ENCODE assay signal across 20 cellular contexts in the genomic region with DNA sequence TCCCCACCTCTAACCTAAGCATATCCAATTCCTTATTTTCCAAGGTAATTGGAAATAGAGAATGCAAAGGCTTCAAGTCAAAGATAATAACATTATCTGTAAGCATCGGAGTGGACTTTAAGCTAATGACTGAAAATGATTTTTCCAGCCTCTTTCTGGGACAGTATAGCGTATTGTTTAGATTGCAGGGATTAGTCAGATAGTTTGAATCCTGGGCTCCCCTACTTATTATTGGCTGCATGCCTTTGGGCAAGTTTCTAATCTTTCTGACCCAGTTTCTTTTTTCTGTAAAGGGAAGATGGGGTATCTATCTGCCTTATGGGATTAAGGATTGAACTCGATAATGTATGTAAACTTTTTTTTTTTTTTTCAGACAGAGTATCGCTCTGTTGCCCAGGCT. TPM values are rescaled to one million over a fixed set of nuclear protein-coding genes. Genes with fewer than 3 reads are reported as not detected.
DNase-seq lines count a peak whose midpoint lies in the region; ATAC-seq and TF ChIP-seq lines count a peak whose summit lies in the region.
"Had no signal": no experiment of that assay in that cellular context is flagged by ENCODE, and none has a peak within 500 bp of the region (broad histone marks: within the 10 kb centered on the region; RNA-seq: fewer than 3 reads in every experiment).

No MANE protein-coding gene starts in this region.

- POLR2A ChIA-PET in activated CD8-positive, alpha-beta T cell treated with anti-CD3 and anti-CD28 coated beads, Interleukin-2, amount 10 ng/mL, durations not matched to agents 7 days and 5 days (lab: Charles Lee) = interaction anchor here (0.8 kb wide), 1 partner anchor 11 kb away, joined by 5 read pairs; no protein-coding TSS in a partner anchor

- H3K4me1 Mint-ChIP-seq in T-helper 2 cell treated with Interferon-gamma antibody and Interleukin-4, amounts not matched to agents 5 μg/mL and 100 μg/mL, for 36 hours (ENCODE audit: low read depth) = peaks cover 34% of the 10 kb centered on the region
- peaks cover 46% of the 10 kb centered on the region for H3K4me1 Mint-ChIP-seq in activated CD8-positive, alpha-beta T cell treated with anti-CD3 and anti-CD28 coated beads, Interleukin-2, amount 10 ng/mL, durations not matched to agents 7 days and 5 days (ENCODE audit: low read depth)
- H3K4me1 Mint-ChIP-seq in neural crest cell = peaks cover 45% of the 10 kb centered on the region

- H3K27me3 Mint-ChIP-seq in T-helper 2 cell treated with Interferon-gamma antibody and Interleukin-4, amounts not matched to agents 5 μg/mL and 100 μg/mL, for 36 hours (ENCODE audit: low read depth) = no peaks in the 10 kb centered on the region
- H3K27me3 Mint-ChIP-seq in activated CD8-positive, alpha-beta T cell treated with anti-CD3 and anti-CD28 coated beads, Interleukin-2, amount 10 ng/mL, durations not matched to agents 7 days and 5 days (ENCODE audit: low read depth) = no peaks in the 10 kb centered on the region
- H3K27me3 Mint-ChIP-seq in neural crest cell (ENCODE audit: low read depth) = no peaks in the 10 kb centered on the region

- no peak for TF ChIP-seq CTCF in neural crest cell (conservative IDR thresholded peaks at IDR 0.05)
- TF ChIP-seq CTCF in GM13976 (IDR thresholded peaks at IDR 0.05; ENCODE audit: borderline replicate concordance, control extremely low read depth, extremely low read depth, insufficient read depth, missing control alignments) = no peak

- ATAC-seq in activated CD8-positive, alpha-beta T cell treated with anti-CD3 and anti-CD28 coated beads, Interleukin-2, amount 10 ng/mL, durations not matched to agents 7 days and 5 days = no peak

- H3K9me3 Mint-ChIP-seq in T-helper 2 cell treated with Interferon-gamma antibody and Interleukin-4, amounts not matched to agents 5 μg/mL and 100 μg/mL, for 36 hours = no peaks in the 10 kb centered on the region
- no peaks in the 10 kb centered on the region for H3K9me3 Mint-ChIP-seq in activated CD8-positive, alpha-beta T cell treated with anti-CD3 and anti-CD28 coated beads, Interleukin-2, amount 10 ng/mL, durations not matched to agents 7 days and 5 days (ENCODE audit: insufficient read depth)
- H3K9me3 Mint-ChIP-seq in neural crest cell = peaks cover 3% of the 10 kb centered on the region
- H3K9me3 Mint-ChIP-seq: T-helper 1 cell treated with Interleukin-12 subunit alpha and Interleukin-12 subunit beta and Interleukin-4 antibody, amounts not matched to agents 30 μg/mL and 1 μg/mL, for 36 hours had no signal

- CTCF ChIA-PET in activated CD8-positive, alpha-beta T cell treated with anti-CD3 and anti-CD28 coated beads, Interleukin-2, amount 10 ng/mL, durations not matched to agents 7 days and 5 days (lab: Charles Lee) = interaction anchor here (1.0 to 3.7 kb wide), 3 partner anchors 10 to 115 kb away, joined by 3 to 16 read pairs (median 3); a partner anchor contains a TSS

- peak overlapping the region; percentile 92 for H3K4me3 Mint-ChIP-seq in T-helper 2 cell treated with Interferon-gamma antibody and Interleukin-4, amounts not matched to agents 5 μg/mL and 100 μg/mL, for 36 hours
- peak overlapping the region; percentile 95 for H3K4me3 Mint-ChIP-seq in activated CD8-positive, alpha-beta T cell treated with anti-CD3 and anti-CD28 coated beads, Interleukin-2, amount 10 ng/mL, durations not matched to agents 7 days and 5 days
- peak overlapping the region; percentile 74 for H3K4me3 Mint-ChIP-seq in neural crest cell

- in situ Hi-C loops in GM13976 (cut with MboI; ENCODE audit: low sequenced_read_pairs, unreplicated experiment) = loop anchor here (25.0 kb wide), 1 partner anchor 120 kb away; no protein-coding TSS in a partner anchor

- peaks cover 37% of the 10 kb centered on the region for H3K36me3 Mint-ChIP-seq in T-helper 2 cell treated with Interferon-gamma antibody and Interleukin-4, amounts not matched to agents 5 μg/mL and 100 μg/mL, for 36 hours (ENCODE audit: low read depth)
- H3K36me3 Mint-ChIP-seq in activated CD8-positive, alpha-beta T cell treated with anti-CD3 and anti-CD28 coated beads, Interleukin-2, amount 10 ng/mL, durations not matched to agents 7 days and 5 days (ENCODE audit: low read depth) = peaks cover 43% of the 10 kb centered on the region
- peaks cover 23% of the 10 kb centered on the region for H3K36me3 Mint-ChIP-seq in neural crest cell (ENCODE audit: low read depth)

- DNase-seq in T-helper 2 cell treated with Interferon-gamma antibody and Interleukin-4, amounts not matched to agents 5 μg/mL and 100 μg/mL, for 36 hours (ENCODE audit: low spot score) = no peak
- no peak for DNase-seq in T-helper 2 cell
- peak; percentile 29 for DNase-seq in HCEC 1CT
- no peak for DNase-seq in activated CD8-positive, alpha-beta T cell treated with anti-CD3 and anti-CD28 coated beads, Interleukin-2, amount 10 ng/mL, durations not matched to agents 7 days and 5 days
- no peak for DNase-seq in neural crest cell (ENCODE audit: low read depth, low spot score)
- no peak for DNase-seq in GM13976 (ENCODE audit: low spot score)
- DNase-seq in middle frontal gyrus (ENCODE audit: extremely low spot score, low spot score) = no peak
- no peak for DNase-seq in NCI-H524 (lab: John Stamatoyannopoulos, UW)
- DNase-seq: 8988T; activated CD8-positive, alpha-beta memory T cell treated with anti-CD3 and anti-CD28 coated beads, Interleukin-2, amount 50 U/mL, for 48 hours; esophagus squamous epithelium; glutamatergic neuron; left ventricle myocardium superior; NCI-H524 treated with DMSO at 0.1 percent for 48 hours; pancreas; Right ventricle myocardium superior; stimulated activated CD4-positive, alpha-beta T cell treated with anti-CD3 and anti-CD28 coated beads, Interleukin-1b, Interleukin-23, amount 100 ng/mL, for 48 hours had no signal

- no peak overlapping the region for H3K27ac Mint-ChIP-seq in T-helper 2 cell treated with Interferon-gamma antibody and Interleukin-4, amounts not matched to agents 5 μg/mL and 100 μg/mL, for 36 hours
- no peak overlapping the region for H3K27ac Mint-ChIP-seq in activated CD8-positive, alpha-beta T cell treated with anti-CD3 and anti-CD28 coated beads, Interleukin-2, amount 10 ng/mL, durations not matched to agents 7 days and 5 days
- no peak overlapping the region for H3K27ac Mint-ChIP-seq in neural crest cell (ENCODE audit: unreplicated experiment)

RNA-seq across cellular contexts. Expression of a gene that starts 1.5 kb away (rescaled TPM):
- 100 to 1,000 TPM; 214 to 232 TPM for total RNA-seq in activated CD8-positive, alpha-beta T cell treated with anti-CD3 and anti-CD28 coated beads, Interleukin-2, amount 10 ng/mL, durations not matched to agents 7 days and 5 days
- total RNA-seq in neural crest cell = 180 and 196 TPM in 2 replicates

RNA-seq across cellular contexts. Expression of a gene that starts 10.6 kb away (rescaled TPM):
- 10 to 100 TPM; 69.6 to 71.0 TPM for total RNA-seq in activated CD8-positive, alpha-beta T cell treated with anti-CD3 and anti-CD28 coated beads, Interleukin-2, amount 10 ng/mL, durations not matched to agents 7 days and 5 days
- 30.8 and 31.8 TPM in 2 replicates for total RNA-seq in neural crest cell

RNA-seq across cellular contexts. Expression of a gene that starts 19.6 kb away (rescaled TPM):
- not detected for total RNA-seq in activated CD8-positive, alpha-beta T cell treated with anti-CD3 and anti-CD28 coated beads, Interleukin-2, amount 10 ng/mL, durations not matched to agents 7 days and 5 days
- not detected in 2 replicates for total RNA-seq in neural crest cell
- total RNA-seq: cardiac muscle cell, esophagus squamous epithelium, K562 had no signal

RNA-seq across cellular contexts. Expression of a gene that starts 32.3 kb away (rescaled TPM):
- 10 to 100 TPM; 33.1 to 35.1 TPM for total RNA-seq in activated CD8-positive, alpha-beta T cell treated with anti-CD3 and anti-CD28 coated beads, Interleukin-2, amount 10 ng/mL, durations not matched to agents 7 days and 5 days
- total RNA-seq in neural crest cell = 30.8 and 33.9 TPM in 2 replicates

RNA-seq across cellular contexts. Expression of a gene that starts 32.4 kb away (rescaled TPM):
- total RNA-seq in activated CD8-positive, alpha-beta T cell treated with anti-CD3 and anti-CD28 coated beads, Interleukin-2, amount 10 ng/mL, durations not matched to agents 7 days and 5 days = 10 to 100 TPM; 57.2 to 58.3 TPM
- 39.4 and 42.0 TPM in 2 replicates for total RNA-seq in neural crest cell
